30 cellular contexts compared by ENCODE assay signal in the genomic region with DNA sequence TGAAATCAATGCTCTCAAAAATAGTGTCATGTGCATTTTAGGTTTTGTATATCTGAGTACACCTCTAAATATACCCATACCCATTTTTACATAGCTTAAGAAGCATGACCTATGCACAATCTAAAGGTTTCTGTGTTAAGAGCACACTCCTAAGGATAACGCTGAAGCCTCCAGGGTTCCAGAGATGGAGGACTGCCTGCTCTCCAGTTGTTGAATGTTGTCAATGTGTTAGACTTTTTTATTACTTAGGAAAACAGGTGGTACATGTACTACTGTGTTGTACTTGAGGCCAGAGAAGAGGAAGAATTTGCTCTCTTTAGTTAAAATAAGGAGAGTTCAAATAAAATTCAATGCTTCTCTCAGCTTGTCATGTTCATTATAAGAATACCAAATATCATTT.
"Had no signal": no experiment of that assay in that cellular context is flagged by ENCODE, and none has a peak within 500 bp of the region (broad histone marks: within the 10 kb centered on the region; RNA-seq: fewer than 3 reads in every experiment).

No MANE protein-coding gene starts in this region.

- H3K4me3 ChIP-seq: adrenal gland, body of pancreas, cardiac muscle cell, colonic mucosa had no signal

- H3K9me3 ChIP-seq: adrenal gland, body of pancreas, colonic mucosa had no signal

- H3K36me3 ChIP-seq: adrenal gland, cardiac muscle cell, colonic mucosa had no signal

- H3K4me1 ChIP-seq: adrenal gland, body of pancreas, colonic mucosa had no signal

- H3K4me3 Mint-ChIP-seq: activated CD8-positive, alpha-beta memory T cell treated with anti-CD3 and anti-CD28 coated beads, Interleukin-2, amount 10 ng/mL, durations not matched to agents 7 days and 5 days; activated CD8-positive, alpha-beta T cell treated with anti-CD3 and anti-CD28 coated beads, Interleukin-2, amount 10 ng/mL, durations not matched to agents 7 days and 5 days; activated naive CD4-positive, alpha-beta T cell treated with anti-CD3 and anti-CD28 coated beads for 36 hours; activated naive CD4-positive, alpha-beta T cell treated with anti-CD3 and anti-CD28 coated beads, Interleukin-2, amount 50 U/mL, for 24 hours; activated naive CD8-positive, alpha-beta T cell treated with anti-CD3 and anti-CD28 coated beads for 36 hours; activated naive CD8-positive, alpha-beta T cell treated with anti-CD3 and anti-CD28 coated beads, Interleukin-2, amount 50 U/mL, for 24 hours; activated T-helper 1 cell treated with anti-CD3 and anti-CD28 coated beads, Interleukin-12 subunit alpha, Interleukin-12 subunit beta, Interleukin-2, Interleukin-4 antibody, amounts not matched to agents 30 ng/mL and 10 ng/mL and 1 ng/mL, durations not matched to agents 14 hours and 24 hours and 36 hours; WTC11 had no signal

- DNase-seq: activated CD4-positive, alpha-beta T cell treated with anti-CD3 and anti-CD28 coated beads for 48 hours; activated CD4-positive, alpha-beta T cell treated with anti-CD3 and anti-CD28 coated beads, Interleukin-2, amount 50 U/mL, for 1 hour; activated CD4-positive, alpha-beta T cell treated with anti-CD3 and anti-CD28 coated beads, Interleukin-2, amount 50 U/mL, for 48 hours; activated CD8-positive, alpha-beta memory T cell treated with anti-CD3 and anti-CD28 coated beads, Interleukin-2, amount 10 ng/mL, durations not matched to agents 7 days and 5 days; activated CD8-positive, alpha-beta memory T cell treated with anti-CD3 and anti-CD28 coated beads, Interleukin-2, amount 50 U/mL, for 4 hours; activated CD8-positive, alpha-beta T cell treated with anti-CD3 and anti-CD28 coated beads, Interleukin-2, amount 10 ng/mL, durations not matched to agents 7 days and 5 days; activated effector memory CD4-positive, alpha-beta T cell treated with anti-CD3 and anti-CD28 coated beads, Interleukin-2, amount 50 U/mL, for 16 hours; activated naive CD4-positive, alpha-beta T cell treated with anti-CD3 and anti-CD28 coated beads for 36 hours; activated naive CD8-positive, alpha-beta T cell treated with anti-CD3 and anti-CD28 coated beads for 36 hours; activated naive CD8-positive, alpha-beta T cell treated with anti-CD3 and anti-CD28 coated beads, Interleukin-2, amount 50 U/mL, for 24 hours; activated T-cell treated with anti-CD3 and anti-CD28 coated beads, Interleukin-2, amount 50 U/mL, for 1 hour; activated T-cell treated with anti-CD3 and anti-CD28 coated beads, Interleukin-2, amount 50 U/mL, for 48 hours; adrenal gland; amygdala; aorta; body of pancreas; central memory CD4-positive, alpha-beta T cell; cerebellar nuclear complex; colonic mucosa; effector CD8-positive, alpha-beta T cell; foreskin fibroblast; head of caudate nucleus; T-helper 2 cell had no signal

- H3K27me3 Mint-ChIP-seq: activated CD8-positive, alpha-beta memory T cell treated with anti-CD3 and anti-CD28 coated beads, Interleukin-2, amount 10 ng/mL, durations not matched to agents 7 days and 5 days; activated naive CD8-positive, alpha-beta T cell treated with anti-CD3 and anti-CD28 coated beads, Interleukin-2, amount 50 U/mL, for 24 hours had no signal

- H3K27me3 ChIP-seq: adrenal gland, body of pancreas, cardiac muscle cell, colonic mucosa had no signal

- H3K36me3 Mint-ChIP-seq: activated CD8-positive, alpha-beta memory T cell treated with anti-CD3 and anti-CD28 coated beads, Interleukin-2, amount 10 ng/mL, durations not matched to agents 7 days and 5 days had no signal

- H3K27ac Mint-ChIP-seq: activated CD8-positive, alpha-beta memory T cell treated with anti-CD3 and anti-CD28 coated beads, Interleukin-2, amount 10 ng/mL, durations not matched to agents 7 days and 5 days; activated CD8-positive, alpha-beta T cell treated with anti-CD3 and anti-CD28 coated beads, Interleukin-2, amount 10 ng/mL, durations not matched to agents 7 days and 5 days; activated naive CD4-positive, alpha-beta T cell treated with anti-CD3 and anti-CD28 coated beads for 36 hours; activated naive CD4-positive, alpha-beta T cell treated with anti-CD3 and anti-CD28 coated beads, Interleukin-2, amount 50 U/mL, for 24 hours; activated naive CD8-positive, alpha-beta T cell treated with anti-CD3 and anti-CD28 coated beads for 36 hours; activated naive CD8-positive, alpha-beta T cell treated with anti-CD3 and anti-CD28 coated beads, Interleukin-2, amount 50 U/mL, for 24 hours; activated T-helper 1 cell treated with anti-CD3 and anti-CD28 coated beads, Interleukin-12 subunit alpha, Interleukin-12 subunit beta, Interleukin-2, Interleukin-4 antibody, amounts not matched to agents 30 ng/mL and 10 ng/mL and 1 ng/mL, durations not matched to agents 14 hours and 24 hours and 36 hours; activated T-helper 2 cell treated with anti-CD3 and anti-CD28 coated beads, Interferon-gamma antibody, Interleukin-2, Interleukin-4, amounts not matched to agents 10 μg/mL and 5 μg/mL and 100 μg/mL, durations not matched to agents 14 hours and 24 hours and 36 hours; WTC11 had no signal

- ATAC-seq: activated CD8-positive, alpha-beta memory T cell treated with anti-CD3 and anti-CD28 coated beads, Interleukin-2, amount 10 ng/mL, durations not matched to agents 7 days and 5 days; activated CD8-positive, alpha-beta T cell treated with anti-CD3 and anti-CD28 coated beads, Interleukin-2, amount 10 ng/mL, durations not matched to agents 7 days and 5 days; activated naive CD8-positive, alpha-beta T cell treated with anti-CD3 and anti-CD28 coated beads, Interleukin-2, amount 50 U/mL, for 24 hours; body of pancreas; esophagus mucosa; WTC11 had no signal

- H3K27ac ChIP-seq: adrenal gland, body of pancreas, cardiac muscle cell, colonic mucosa, VCaP had no signal

- H3K4me1 Mint-ChIP-seq: activated CD8-positive, alpha-beta memory T cell treated with anti-CD3 and anti-CD28 coated beads, Interleukin-2, amount 10 ng/mL, durations not matched to agents 7 days and 5 days; activated naive CD4-positive, alpha-beta T cell treated with anti-CD3 and anti-CD28 coated beads, Interleukin-2, amount 50 U/mL, for 24 hours; activated naive CD8-positive, alpha-beta T cell treated with anti-CD3 and anti-CD28 coated beads for 36 hours; activated naive CD8-positive, alpha-beta T cell treated with anti-CD3 and anti-CD28 coated beads, Interleukin-2, amount 50 U/mL, for 24 hours; WTC11 had no signal
